Comparison of ENCODE assay signal across 8 cellular contexts in genomic region chr1:146376708-146377496, GRCh38.
DNase-seq lines count a peak whose midpoint lies in the region; ATAC-seq and TF ChIP-seq lines count a peak whose summit lies in the region.
"Not testable (repeated sequence)": the region's sequence is repeated elsewhere in the genome, so short reads cannot be mapped to it uniquely, and the experiment has no call there.

No MANE protein-coding gene starts in this region.

- intact Hi-C loops in left ventricle myocardium inferior (cut with micrococcal nuclease); psoas muscle (cut with DNase I); uterus (cut with DNase I; ENCODE audit: low total_unique reads): not testable (repeated sequence)

- H3K27ac Mint-ChIP-seq in T-cell = peak overlapping the region; percentile 98 to 99

- peaks cover 15 to 23% (median 20%) of the 10 kb centered on the region in 3 donors for H3K4me1 Mint-ChIP-seq in T-cell

- CTCF ChIA-PET in T-cell (lab: Charles Lee) = interaction anchor here in 1 of 2 donors (0.6 kb wide), 1 partner anchor 72 kb away, joined by 3 read pairs; no protein-coding TSS in a partner anchor

- peak; percentile 95 for DNase-seq in NCI-H146 (lab: John Stamatoyannopoulos, UW)
- peak; percentile 45 to 84 (median 73) for DNase-seq in T-cell
- peak; percentile 93 for DNase-seq in amniotic stem cell (lab: John Stamatoyannopoulos, UW)
- peak; percentile 63 for DNase-seq in left ventricle myocardium inferior
- DNase-seq in psoas muscle = peak; percentile 62 to 85
- DNase-seq in uterus = peak; percentile 74 to 83

- not testable (repeated sequence) for H3K9me3 ChIP-seq in left ventricle myocardium inferior (replicated peaks); psoas muscle; uterus

- H3K4me3 Mint-ChIP-seq in T-cell = peak overlapping the region; percentile 84 to 87 (median 84)

- TF ChIP-seq CTCF in left ventricle myocardium inferior (IDR thresholded peaks at IDR 0.05; ENCODE audit: borderline replicate concordance); psoas muscle (IDR thresholded peaks at IDR 0.05): not testable (repeated sequence)
- peak in 1 of 4 experiments; percentile 17 for TF ChIP-seq CTCF in uterus (IDR thresholded peaks at IDR 0.05)

- not testable (repeated sequence) for H3K36me3 Mint-ChIP-seq in T-cell

- peak overlapping the region; percentile 95 for H3K27ac ChIP-seq in left ventricle myocardium inferior (replicated peaks)
- peak overlapping the region; percentile 88 for H3K27ac ChIP-seq in psoas muscle
- peak overlapping the region; percentile 93 to 98 for H3K27ac ChIP-seq in uterus

- ATAC-seq in HG02870 (IDR thresholded peaks at IDR 0.05; ENCODE audit: unreplicated experiment) = peak; percentile 91
- ATAC-seq in T-cell (replicated peaks in 1 of 4) = peak; percentile 82 to 86 (median 84)
- peak; percentile 88 to 93 (median 90) for ATAC-seq in psoas muscle

- not testable (repeated sequence) for H3K27me3 Mint-ChIP-seq in T-cell

- H3K9me3 Mint-ChIP-seq in T-cell = not testable (repeated sequence)

- WGBS in psoas muscle, 3 donors = 0 to 2% (median 1%) methylated on average over 27 to 42 of the region's 42 CpGs

- not testable (repeated sequence) for H3K36me3 ChIP-seq in left ventricle myocardium inferior; psoas muscle (ENCODE audit: insufficient read depth in 1 of 2, low read depth in 1 of 2); uterus

- POLR2A ChIA-PET in T-cell (lab: Charles Lee) = interaction anchor here in 1 of 2 donors (1.1 kb wide), 1 partner anchor 708 kb away, joined by 3 read pairs; no protein-coding TSS in a partner anchor

- H3K4me1 ChIP-seq in left ventricle myocardium inferior, psoas muscle, uterus: not testable (repeated sequence)

- H3K27me3 ChIP-seq in left ventricle myocardium inferior (ENCODE audit: low read depth); psoas muscle (ENCODE audit: insufficient read depth in 3 of 3, low read length in 2 of 3); uterus: not testable (repeated sequence)

- H3K4me3 ChIP-seq in left ventricle myocardium inferior = peak overlapping the region; percentile 66
- H3K4me3 ChIP-seq in psoas muscle = peak overlapping the region; percentile 66
- peak overlapping the region; percentile 36 to 39 for H3K4me3 ChIP-seq in uterus

- TF ChIP-seq POLR2A in GM15510 (IDR thresholded peaks at IDR 0.05; ENCODE audit: borderline replicate concordance, extremely low read depth, insufficient read length) (peak; percentile 80), uterus (IDR thresholded peaks at IDR 0.05) (peak; percentile 53 to 82)

Comparison
In these comparisons a context has a peak if more than half of its experiments do, and no peak if none do; other contexts are left out.
1. Peak in every context shown above with its lines: DNase-seq, ATAC-seq, H3K4me3 ChIP-seq and H3K27ac ChIP-seq.